ENCODE assay signal across 17 cellular contexts in the genomic region with DNA sequence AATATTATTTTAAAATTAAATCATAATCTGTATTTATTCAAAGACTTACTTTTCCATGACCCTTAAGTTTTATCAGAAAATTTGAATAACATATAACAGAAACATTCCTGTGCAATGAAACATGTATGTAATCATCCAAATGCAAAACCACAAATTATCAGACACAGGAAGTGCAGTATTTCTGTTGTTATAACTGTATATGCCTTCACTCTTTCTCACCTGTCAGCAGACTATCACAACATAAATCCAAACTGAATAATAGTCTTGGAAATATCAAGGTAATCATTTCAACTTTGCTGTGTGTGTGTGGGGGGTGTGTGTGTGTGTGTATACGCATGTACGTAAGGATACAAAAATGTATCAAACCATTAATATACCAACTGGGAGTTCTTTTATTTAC.
"Had no signal": no experiment of that assay in that cellular context is flagged by ENCODE, and none has a peak within 500 bp of the region (broad histone marks: within the 10 kb centered on the region; RNA-seq: fewer than 3 reads in every experiment).

No MANE protein-coding gene starts in this region.

- ATAC-seq: activated CD4-positive, CD25-positive, alpha-beta regulatory T cell treated with anti-CD3 and anti-CD28 coated beads, Interleukin-2, amount 50 U/mL, for 24 hours; left ventricle myocardium superior; natural killer cell; stimulated activated memory B cell treated with anti-CD40 and anti-IgM and Interleukin-4, amounts not matched to agents 10 μg/mL and 1 μg/mL and 100 μg/mL, for 72 hours had no signal

- H3K4me3 ChIP-seq: adrenal gland, thyroid gland had no signal

- H3K27me3 ChIP-seq: adrenal gland, thyroid gland had no signal

- H3K27ac ChIP-seq: adrenal gland, thyroid gland had no signal

- H3K9me3 ChIP-seq: adrenal gland, thyroid gland had no signal

- H3K4me1 ChIP-seq: adrenal gland had no signal

- H3K36me3 ChIP-seq: adrenal gland, thyroid gland had no signal

- DNase-seq: activated CD4-positive, alpha-beta T cell treated with anti-CD3 and anti-CD28 coated beads, Interleukin-2, amount 50 U/mL, for 1 hour; activated naive CD4-positive, alpha-beta T cell treated with anti-CD3 and anti-CD28 coated beads, Interleukin-2, amount 50 U/mL, for 16 hours; adrenal gland; cortex of kidney; effector CD4-positive, alpha-beta T cell; hippocampal formation; left ventricle myocardium superior; mesenchymal stem cell; natural killer cell; nucleus accumbens; posterior cingulate gyrus; stimulated activated CD4-positive, alpha-beta T cell treated with anti-CD3 and anti-CD28 coated beads, Interleukin-2, amount 100 ng/mL, for 48 hours; T-helper 1 cell; T1000; thyroid gland had no signal
